ENCODE assay signal across 11 cellular contexts in the genomic region with DNA sequence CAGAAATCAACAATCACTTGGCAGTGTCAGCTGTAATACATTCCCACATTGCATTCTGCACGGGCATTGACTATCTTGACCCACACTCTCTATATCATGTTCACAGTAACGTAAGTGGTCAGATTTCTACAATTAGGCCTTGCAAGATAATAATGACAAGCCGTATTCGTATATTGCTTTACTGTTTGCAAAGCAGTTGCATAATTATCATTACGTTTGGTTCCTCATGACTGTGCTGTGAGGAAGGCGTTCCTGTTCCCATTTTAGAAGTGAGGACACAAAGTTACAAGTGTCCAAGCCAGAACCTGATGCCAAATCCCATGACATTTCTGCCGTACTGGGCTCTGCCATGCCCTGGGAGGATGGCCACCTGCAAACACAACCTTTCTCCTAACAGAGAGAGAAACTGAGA. TPM values are rescaled to one million over a fixed set of nuclear protein-coding genes. Genes with fewer than 3 reads are reported as not detected.
DNase-seq lines count a peak whose midpoint lies in the region; ATAC-seq, FAIRE-seq and TF ChIP-seq lines count a peak whose summit lies in the region.
"Had no signal": no experiment of that assay in that cellular context is flagged by ENCODE, and none has a peak within 500 bp of the region (broad histone marks: within the 10 kb centered on the region; RNA-seq: fewer than 3 reads in every experiment).

No MANE protein-coding gene starts in this region.

- TF ChIP-seq POLR2A in prostate gland (IDR thresholded peaks at IDR 0.05), result no peak

- 20% methylated on average over 7 of the region's 7 CpGs for WGBS in prostate gland

- peak; percentile 28 for DNase-seq in astrocyte (ENCODE audit: low read depth)
- no peak for DNase-seq in left cardiac atrium
- DNase-seq in prostate gland (ENCODE audit: low spot score), result peak; percentile 85
- DNase-seq in effector CD8-positive, alpha-beta T cell (lab: John Stamatoyannopoulos, UW), result no peak
- DNase-seq in activated CD4-positive, CD25-positive, alpha-beta regulatory T cell (lab: John Stamatoyannopoulos, UW), result no peak
- DNase-seq: CD8-positive, alpha-beta T cell had no signal

- H3K4me3 Mint-ChIP-seq in astrocyte (ENCODE audit: unreplicated experiment), result no peak overlapping the region
- H3K4me3 Mint-ChIP-seq: CD8-positive, alpha-beta T cell had no signal

- peaks cover 4% of the 10 kb centered on the region for H3K27me3 Mint-ChIP-seq in astrocyte (ENCODE audit: low read depth, unreplicated experiment)

- H3K4me3 ChIP-seq in astrocyte (ENCODE audit: insufficient read depth, low read depth, low read length) (no peak overlapping the region), prostate gland (no peak overlapping the region)

- H3K27me3 ChIP-seq in astrocyte (ENCODE audit: insufficient read depth, low read length), result no peaks in the 10 kb centered on the region
- H3K27me3 ChIP-seq in prostate gland (replicated peaks; ENCODE audit: insufficient read depth), result no peaks in the 10 kb centered on the region

- H3K9ac ChIP-seq in astrocyte (ENCODE audit: low read length), result peak overlapping the region; percentile 89

- H3K36me3 Mint-ChIP-seq in astrocyte (ENCODE audit: low read depth, unreplicated experiment), result no peaks in the 10 kb centered on the region
- H3K36me3 Mint-ChIP-seq: CD8-positive, alpha-beta T cell had no signal

- intact Hi-C loops in left cardiac atrium (cut with DNase I) (loop anchor here (5.0 to 10.0 kb wide), 2 partner anchors 75 to 192 kb away; no protein-coding TSS in a partner anchor), prostate gland (cut with DNase I) (loop anchor here (5.0 to 10.0 kb wide), 3 partner anchors 190 to 452 kb away; no protein-coding TSS in a partner anchor)

- H4K20me1 ChIP-seq in astrocyte (ENCODE audit: insufficient read depth, low read length), result no peaks in the 10 kb centered on the region

- ATAC-seq in left cardiac atrium (peak; percentile 51 to 66), GM19351 (IDR thresholded peaks at IDR 0.05; ENCODE audit: unreplicated experiment) (no peak), HG03439 (IDR thresholded peaks at IDR 0.05; ENCODE audit: unreplicated experiment) (no peak)
- ATAC-seq: CD8-positive, alpha-beta T cell had no signal

- H3K27ac Mint-ChIP-seq in astrocyte (ENCODE audit: unreplicated experiment), result peak overlapping the region; percentile 97
- H3K27ac Mint-ChIP-seq: CD8-positive, alpha-beta T cell had no signal

- peak overlapping the region; percentile 64 for H3K4me2 ChIP-seq in astrocyte (ENCODE audit: low read length)

- H3K27ac ChIP-seq in C4-2B (peak overlapping the region; percentile 94), astrocyte (ENCODE audit: low read depth, low read length) (peak overlapping the region; percentile 92), prostate gland (peak overlapping the region; percentile 99 to 100)

- no peaks in the 10 kb centered on the region for H3K79me2 ChIP-seq in astrocyte (ENCODE audit: insufficient read depth, low read length)

- peaks cover 63% of the 10 kb centered on the region for H3K4me1 Mint-ChIP-seq in astrocyte (ENCODE audit: low read depth, unreplicated experiment)

- peaks cover 54% of the 10 kb centered on the region for H3K4me1 ChIP-seq in astrocyte (ENCODE audit: insufficient read depth, low read length)
- peaks cover 54% of the 10 kb centered on the region for H3K4me1 ChIP-seq in prostate gland (replicated peaks)

- no peaks in the 10 kb centered on the region for H3K9me3 Mint-ChIP-seq in astrocyte (ENCODE audit: unreplicated experiment)
- H3K9me3 Mint-ChIP-seq: CD8-positive, alpha-beta T cell had no signal

- no peak for FAIRE-seq in astrocyte (lab: Jason Lieb, UNC)
- FAIRE-seq: GM18507, H1 had no signal

- TF ChIP-seq CTCF in C4-2B (conservative IDR thresholded peaks at IDR 0.05) (no peak), astrocyte (IDR thresholded peaks at IDR 0.05; ENCODE audit: insufficient read depth, low read depth, low read length) (no peak), prostate gland (IDR thresholded peaks at IDR 0.05) (no peak)

- H2AFZ ChIP-seq in astrocyte (ENCODE audit: low read depth, low read length), result no peak overlapping the region

- H3K36me3 ChIP-seq in astrocyte (ENCODE audit: insufficient read depth, low read length), result no peaks in the 10 kb centered on the region
- no peaks in the 10 kb centered on the region for H3K36me3 ChIP-seq in prostate gland

- H3K9me3 ChIP-seq in astrocyte (ENCODE audit: insufficient read depth, low read depth, low read length) (no peaks in the 10 kb centered on the region), prostate gland (no peaks in the 10 kb centered on the region)

RNA-seq across cellular contexts. Expression of a gene that starts 53.5 kb away (rescaled TPM):
- total RNA-seq in astrocyte, result 15.9 and 17.8 TPM in 2 replicates
- 10 to 100 TPM in 1 of 2 donors, 1 to 10 TPM in 1; 9.6 to 10.1 TPM for total RNA-seq in left cardiac atrium
- total RNA-seq in prostate gland, result 10 to 100 TPM; 24.8 to 33.0 TPM

Comparison
In these comparisons a context has a peak if more than half of its experiments do, and no peak if none do; other contexts are left out.
1. DNase-seq: peak in astrocyte (single experiment) and prostate gland (single experiment); none in left cardiac atrium (single experiment), effector CD8-positive, alpha-beta T cell (single experiment) and activated CD4-positive, CD25-positive, alpha-beta regulatory T cell (0 of 4).
2. ATAC-seq: peak in left cardiac atrium (2 of 2); none in GM19351 (single experiment) and HG03439 (single experiment).
3. Peak in every context shown above with its lines, with median percentiles within 50 percentile points of each other: H3K27ac ChIP-seq.